In genomic region chr11:60786811-60787567, GRCh38 we compare ENCODE assay signal across 11 cellular contexts. TPM values are rescaled to one million over a fixed set of nuclear protein-coding genes. Genes with fewer than 3 reads are reported as not detected.
DNase-seq lines count a peak whose midpoint lies in the region; ATAC-seq and FAIRE-seq lines count a peak whose summit lies in the region.
"Had no signal": no experiment of that assay in that cellular context is flagged by ENCODE, and none has a peak within 500 bp of the region (broad histone marks: within the 10 kb centered on the region; RNA-seq: fewer than 3 reads in every experiment).

No MANE protein-coding gene starts in this region.

- no peaks in the 10 kb centered on the region for H3K9me3 Mint-ChIP-seq in immature natural killer cell

- no peaks in the 10 kb centered on the region for H3K36me3 Mint-ChIP-seq in immature natural killer cell

- no peak overlapping the region for H3K27ac Mint-ChIP-seq in immature natural killer cell

- peaks cover 0 to 3% (median 1%) of the 10 kb centered on the region in 3 donors for H3K27me3 Mint-ChIP-seq in immature natural killer cell (ENCODE audit: low read depth in 3 of 3)

- peak; percentile 29 for DNase-seq in Caki2 (ENCODE audit: low read depth)
- DNase-seq in RCC 7860 (ENCODE audit: low spot score): peak; percentile 54
- peak; percentile 3 for DNase-seq in globus pallidus (ENCODE audit: low spot score)
- peak; percentile 14 for DNase-seq in pons (ENCODE audit: low spot score)
- no peak for DNase-seq in immature natural killer cell
- DNase-seq in NCI-H1092 treated with DMSO at 0.1 percent for 48 hours (lab: John Stamatoyannopoulos, UW): no peak
- DNase-seq: DMS153, islet precursor cell had no signal

- in situ Hi-C loops in Caki2 (cut with HindIII; ENCODE audit: low pct_unique_long_range_greater_than_20kb, low sequenced_read_pairs): no loop called here

- H3K4me3 Mint-ChIP-seq in immature natural killer cell: no peak overlapping the region

- ATAC-seq in GM21390 (IDR thresholded peaks at IDR 0.05; ENCODE audit: unreplicated experiment): no peak
- ATAC-seq in HG03045 (IDR thresholded peaks at IDR 0.05; ENCODE audit: unreplicated experiment): no peak

- FAIRE-seq in RCC 7860 (lab: Jason Lieb, UNC): no peak

- H3K4me1 Mint-ChIP-seq in immature natural killer cell: no peaks in the 10 kb centered on the region

RNA-seq across cellular contexts. Expression of gene MS4A10, which starts 1.9 kb away (rescaled TPM):
- not detected in 2 replicates for total RNA-seq in Caki2 (2014; rRNA removed; shearing (Covaris generic); ENCODE audit: low replicate concordance)
- not detected for polyA plus RNA-seq in immature natural killer cell
- total RNA-seq: cerebellum had no signal

RNA-seq across cellular contexts. Expression of gene MS4A15, which starts 30.3 kb away (rescaled TPM):
- not detected in 2 replicates for total RNA-seq in Caki2 (2014; rRNA removed; shearing (Covaris generic); ENCODE audit: low replicate concordance)
- not detected for polyA plus RNA-seq in immature natural killer cell
- total RNA-seq: cerebellum had no signal

RNA-seq across cellular contexts. Expression of gene CCDC86, which starts 54.9 kb away (rescaled TPM):
- 6.7 and 7.3 TPM in 2 replicates for total RNA-seq in Caki2 (2014; rRNA removed; shearing (Covaris generic); ENCODE audit: low replicate concordance)
- polyA plus RNA-seq in immature natural killer cell: 10 to 100 TPM in 1 of 3 donors, 1 to 10 TPM in 2; 5.6 to 16.5 (median 7.4) TPM

Comparison
In these comparisons a context has a peak if more than half of its experiments do, and no peak if none do; other contexts are left out.
1. DNase-seq: peak in Caki2 (single experiment), RCC 7860 (single experiment), globus pallidus (single experiment) and pons (single experiment); none in immature natural killer cell (0 of 3) and NCI-H1092 treated with DMSO at 0.1 percent for 48 hours (single experiment).